In the genomic region with DNA sequence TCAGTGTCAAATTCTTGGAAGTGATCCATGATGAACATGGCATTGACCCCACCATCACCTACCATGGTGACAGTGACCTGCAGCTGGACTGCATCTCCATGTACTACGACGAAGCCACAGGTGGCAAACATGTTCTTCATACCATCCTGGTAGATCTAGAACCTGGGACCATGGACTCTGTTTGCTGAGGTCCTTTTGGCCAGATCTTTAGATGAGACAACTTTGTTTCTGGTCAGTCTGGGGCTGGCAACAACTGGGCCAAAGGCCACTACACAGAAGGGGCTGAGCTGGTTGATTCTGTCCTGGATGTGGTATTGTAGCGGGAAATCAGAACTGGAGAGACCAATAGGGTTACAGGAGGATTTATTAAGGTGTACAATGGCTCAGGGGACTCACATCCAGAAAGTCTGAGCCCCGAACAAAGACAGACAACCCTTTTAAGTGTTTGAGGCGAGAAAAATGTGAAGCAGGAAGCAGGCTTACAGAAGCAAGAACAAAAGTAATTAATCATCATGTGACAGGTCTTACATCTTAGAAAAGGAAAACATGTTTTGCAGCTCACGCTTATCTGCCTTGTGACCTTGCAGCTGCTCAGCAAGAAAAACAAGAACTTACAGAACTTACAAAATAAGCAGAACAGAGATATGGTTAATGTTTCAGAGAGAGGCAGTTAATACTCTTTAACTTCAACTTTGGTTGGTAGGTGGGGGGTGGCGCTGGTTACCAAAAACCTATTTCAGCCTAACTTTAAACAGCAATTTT, we compare ENCODE assay signal across 15 cellular contexts.
"Had no signal": no experiment of that assay in that cellular context is flagged by ENCODE, and none has a peak within 500 bp of the region (broad histone marks: within the 10 kb centered on the region; RNA-seq: fewer than 3 reads in every experiment).

No MANE protein-coding gene starts in this region.

- ATAC-seq: activated CD8-positive, alpha-beta memory T cell treated with anti-CD3 and anti-CD28 coated beads, Interleukin-2, amount 10 ng/mL, durations not matched to agents 7 days and 5 days; activated T-cell treated with anti-CD3 and anti-CD28 coated beads, Interleukin-2, amount 50 U/mL, for 4 hours; mucosa of descending colon; natural killer cell; right cardiac atrium had no signal

- FAIRE-seq: small intestine had no signal

- H3K4me3 ChIP-seq: mucosa of descending colon, thyroid gland, uterus had no signal

- H3K27ac ChIP-seq: thyroid gland, uterus had no signal

- H3K4me1 ChIP-seq: thyroid gland, uterus had no signal

- DNase-seq: activated CD4-positive, alpha-beta T cell treated with anti-CD3 and anti-CD28 coated beads, Interleukin-2, amount 50 U/mL, for 48 hours; activated CD4-positive, CD25-positive, alpha-beta regulatory T cell treated with anti-CD3 and anti-CD28 coated beads, Interleukin-2, amount 50 U/mL, for 72 hours; activated CD8-positive, alpha-beta memory T cell treated with anti-CD3 and anti-CD28 coated beads, Interleukin-2, amount 10 ng/mL, durations not matched to agents 7 days and 5 days; activated gamma-delta T cell; activated T-cell treated with anti-CD3 and anti-CD28 coated beads, Interleukin-2, amount 50 U/mL, for 4 hours; anterior cingulate cortex; left colon; mammary epithelial cell; mucosa of descending colon; natural killer cell; right cardiac atrium; small intestine; T-helper 9 cell; thyroid gland; uterus had no signal

- H3K27me3 ChIP-seq: thyroid gland, uterus had no signal

- H3K36me3 ChIP-seq: thyroid gland, uterus had no signal
